Comparison of ENCODE assay signal across 18 cellular contexts in the genomic region with DNA sequence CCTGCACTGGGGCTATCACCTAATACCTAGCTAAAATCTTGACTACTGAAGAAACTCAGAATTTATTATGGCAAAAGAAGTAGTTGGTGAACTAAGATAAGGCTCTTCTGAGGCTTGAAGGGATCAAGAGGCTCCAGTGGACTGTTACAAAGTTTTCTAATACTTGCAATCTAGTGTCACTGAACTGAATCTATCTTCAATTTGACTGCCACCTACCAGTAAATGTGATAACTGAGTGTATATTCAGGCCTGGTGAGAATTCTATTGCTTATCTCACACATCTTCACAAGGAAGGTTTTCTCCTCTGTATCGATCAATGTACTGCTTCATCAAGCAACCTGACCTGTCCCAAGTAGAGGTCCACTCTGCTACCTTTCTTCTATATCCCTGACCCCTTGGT. TPM values are rescaled to one million over a fixed set of nuclear protein-coding genes. Genes with fewer than 3 reads are reported as not detected.
A peak's percentile ranks its signal among the peaks of the same experiment; 100 is the strongest.
DNase-seq lines count a peak whose midpoint lies in the region; ATAC-seq lines count a peak whose summit lies in the region.
"Had no signal": no experiment of that assay in that cellular context is flagged by ENCODE, and none has a peak within 500 bp of the region (broad histone marks: within the 10 kb centered on the region; RNA-seq: fewer than 3 reads in every experiment).

No MANE protein-coding gene starts in this region.

- no peak overlapping the region for H3K4me2 ChIP-seq in mesendoderm (ENCODE audit: low read length)
- H3K4me2 ChIP-seq: BLaER1 treated with 17β-estradiol and CSF1 and Interleukin-3, amounts not matched to agents 10 nM and 100 nM had no signal

- H2BK120ac ChIP-seq in mesendoderm (ENCODE audit: low read depth, low read length) = no peak overlapping the region

- H4K8ac ChIP-seq in mesendoderm (ENCODE audit: low read depth, low read length) = no peak overlapping the region

- H3K9me3 Mint-ChIP-seq in CD4-positive, CD25-positive, alpha-beta regulatory T cell = peaks cover 0 to 3% (median 0%) of the 10 kb centered on the region in 7 donors
- H3K9me3 Mint-ChIP-seq in CD8-positive, alpha-beta memory T cell = peaks cover 0 to 2% (median 0%) of the 10 kb centered on the region in 5 donors
- H3K9me3 Mint-ChIP-seq in T-helper 2 cell treated with Interferon-gamma antibody and Interleukin-4, amounts not matched to agents 5 μg/mL and 100 μg/mL, for 36 hours = peaks cover 10% of the 10 kb centered on the region

- DNase-seq in CD4-positive, CD25-positive, alpha-beta regulatory T cell = no peak
- DNase-seq in CD8-positive, alpha-beta memory T cell = no peak
- DNase-seq in T-helper 2 cell treated with Interferon-gamma antibody and Interleukin-4, amounts not matched to agents 5 μg/mL and 100 μg/mL, for 36 hours (ENCODE audit: low spot score) = no peak
- peak; percentile 54 for DNase-seq in mesendoderm
- DNase-seq in HUDEP-2 (lab: John Stamatoyannopoulos, UW; ENCODE audit: unreplicated experiment in 76 of 76) = no peak
- DNase-seq: DMS53, GDM1, IMR-90, MV-4-11, NCI-H1105 treated with DMSO at 0.1 percent for 48 hours, NCI-H2081 treated with DMSO at 0.1 percent for 48 hours, NCI-H446 treated with DMSO at 0.1 percent for 48 hours, NCI-H526 treated with DMSO at 0.1 percent for 48 hours had no signal

- no peak overlapping the region for H2AK5ac ChIP-seq in mesendoderm (ENCODE audit: low read length)

- no peak overlapping the region for H3K4me3 ChIP-seq in CD4-positive, CD25-positive, alpha-beta regulatory T cell (ENCODE audit: low read depth, low read length)
- no peak overlapping the region for H3K4me3 ChIP-seq in CD8-positive, alpha-beta memory T cell (ENCODE audit: low read length)
- no peak overlapping the region for H3K4me3 ChIP-seq in mesendoderm (ENCODE audit: low read length)
- H3K4me3 ChIP-seq: BLaER1 treated with 17β-estradiol and CSF1 and Interleukin-3, amounts not matched to agents 10 nM and 100 nM; SJSA1 had no signal

- H3K4me1 ChIP-seq in CD4-positive, CD25-positive, alpha-beta regulatory T cell (ENCODE audit: control insufficient read depth, insufficient read depth, low read length, poor library complexity, severe bottlenecking) = peaks cover 25% of the 10 kb centered on the region
- H3K4me1 ChIP-seq in CD8-positive, alpha-beta memory T cell (ENCODE audit: insufficient read depth, low read length) = peaks cover 13% of the 10 kb centered on the region
- H3K4me1 ChIP-seq in mesendoderm (ENCODE audit: control insufficient read depth, low read depth, low read length) = peaks cover 2% of the 10 kb centered on the region

- H3K36me3 Mint-ChIP-seq in CD4-positive, CD25-positive, alpha-beta regulatory T cell = peaks cover 33% of the 10 kb centered on the region
- peaks cover 13 to 35% (median 20%) of the 10 kb centered on the region in 3 donors for H3K36me3 Mint-ChIP-seq in CD8-positive, alpha-beta memory T cell
- H3K36me3 Mint-ChIP-seq in T-helper 2 cell treated with Interferon-gamma antibody and Interleukin-4, amounts not matched to agents 5 μg/mL and 100 μg/mL, for 36 hours (ENCODE audit: low read depth) = peaks cover 66% of the 10 kb centered on the region

- H3K27me3 ChIP-seq in CD4-positive, CD25-positive, alpha-beta regulatory T cell (ENCODE audit: control insufficient read depth, insufficient read depth, low read length) = no peaks in the 10 kb centered on the region
- H3K27me3 ChIP-seq in CD8-positive, alpha-beta memory T cell (ENCODE audit: insufficient read depth, low read length, poor library complexity, severe bottlenecking) = no peaks in the 10 kb centered on the region
- no peaks in the 10 kb centered on the region for H3K27me3 ChIP-seq in mesendoderm (ENCODE audit: insufficient read depth, low read length, poor library complexity)
- H3K27me3 ChIP-seq: BLaER1 treated with 17β-estradiol and CSF1 and Interleukin-3, amounts not matched to agents 10 nM and 100 nM; SJSA1 had no signal

- no peak overlapping the region for H2BK5ac ChIP-seq in mesendoderm (ENCODE audit: low read length)

- H3K4me3 Mint-ChIP-seq in CD4-positive, CD25-positive, alpha-beta regulatory T cell = no peak overlapping the region
- no peak overlapping the region for H3K4me3 Mint-ChIP-seq in CD8-positive, alpha-beta memory T cell
- no peak overlapping the region for H3K4me3 Mint-ChIP-seq in T-helper 2 cell treated with Interferon-gamma antibody and Interleukin-4, amounts not matched to agents 5 μg/mL and 100 μg/mL, for 36 hours

- H4K5ac ChIP-seq in mesendoderm (ENCODE audit: low read length) = no peak overlapping the region

- CTCF ChIA-PET in CD8-positive, alpha-beta memory T cell (lab: Charles Lee) = no interaction called here

- H3K23ac ChIP-seq in mesendoderm (ENCODE audit: low read length) = no peak overlapping the region

- peaks cover 2% of the 10 kb centered on the region for H3K79me2 ChIP-seq in mesendoderm (ENCODE audit: control insufficient read depth, insufficient read depth, low read length)

- no peak overlapping the region for H3K18ac ChIP-seq in mesendoderm (ENCODE audit: low read length)

- peaks cover 0 to 2% of the 10 kb centered on the region in 2 experiments for H3K9me3 ChIP-seq in CD4-positive, CD25-positive, alpha-beta regulatory T cell (ENCODE audit: control insufficient read depth in 2 of 2, low read length in 2 of 2)
- H3K9me3 ChIP-seq in CD8-positive, alpha-beta memory T cell (ENCODE audit: low read length) = no peaks in the 10 kb centered on the region
- H3K9me3 ChIP-seq: SJSA1 had no signal

- no peak overlapping the region for H2BK15ac ChIP-seq in mesendoderm (replicated peaks; ENCODE audit: low read depth)

- ATAC-seq in CD4-positive, CD25-positive, alpha-beta regulatory T cell (ENCODE audit: low read depth in 2 of 2) = no peak
- ATAC-seq in HG03108 (IDR thresholded peaks at IDR 0.05; ENCODE audit: unreplicated experiment) = no peak
- no peak for ATAC-seq in HG03378 (IDR thresholded peaks at IDR 0.05; ENCODE audit: unreplicated experiment)
- ATAC-seq: Right ventricle myocardium inferior had no signal

- no peak overlapping the region for H3K9ac ChIP-seq in mesendoderm (ENCODE audit: low read length)
- H3K9ac ChIP-seq: BLaER1 treated with 17β-estradiol and CSF1 and Interleukin-3, amounts not matched to agents 10 nM and 100 nM had no signal

- no peaks in the 10 kb centered on the region for H3K27me3 Mint-ChIP-seq in CD4-positive, CD25-positive, alpha-beta regulatory T cell
- no peaks in the 10 kb centered on the region for H3K27me3 Mint-ChIP-seq in CD8-positive, alpha-beta memory T cell
- no peaks in the 10 kb centered on the region for H3K27me3 Mint-ChIP-seq in T-helper 2 cell treated with Interferon-gamma antibody and Interleukin-4, amounts not matched to agents 5 μg/mL and 100 μg/mL, for 36 hours (ENCODE audit: low read depth)

- POLR2A ChIA-PET in CD8-positive, alpha-beta memory T cell (lab: Charles Lee) = no interaction called here

- H3K27ac ChIP-seq in CD4-positive, CD25-positive, alpha-beta regulatory T cell (ENCODE audit: insufficient read depth, low read length, poor library complexity, severe bottlenecking) = no peak overlapping the region
- no peak overlapping the region for H3K27ac ChIP-seq in CD8-positive, alpha-beta memory T cell (ENCODE audit: low read depth, low read length)
- H3K27ac ChIP-seq in mesendoderm (ENCODE audit: low read depth, low read length) = no peak overlapping the region
- H3K27ac ChIP-seq: BLaER1 treated with 17β-estradiol and CSF1 and Interleukin-3, amounts not matched to agents 10 nM and 100 nM; SJSA1 had no signal

- peaks cover 32 to 59% (median 53%) of the 10 kb centered on the region in 4 donors for H3K4me1 Mint-ChIP-seq in CD4-positive, CD25-positive, alpha-beta regulatory T cell
- H3K4me1 Mint-ChIP-seq in CD8-positive, alpha-beta memory T cell = peaks cover 40 to 63% (median 63%) of the 10 kb centered on the region in 3 donors
- H3K4me1 Mint-ChIP-seq in T-helper 2 cell treated with Interferon-gamma antibody and Interleukin-4, amounts not matched to agents 5 μg/mL and 100 μg/mL, for 36 hours (ENCODE audit: low read depth) = peaks cover 42% of the 10 kb centered on the region

- H3K36me3 ChIP-seq in CD4-positive, CD25-positive, alpha-beta regulatory T cell (ENCODE audit: control insufficient read depth, insufficient read depth, low read length) = peaks cover 10% of the 10 kb centered on the region
- H3K36me3 ChIP-seq in CD8-positive, alpha-beta memory T cell (ENCODE audit: insufficient read depth, low read length) = peaks cover 5% of the 10 kb centered on the region
- no peaks in the 10 kb centered on the region for H3K36me3 ChIP-seq in mesendoderm (ENCODE audit: control insufficient read depth, insufficient read depth, low read length)

- H3K79me1 ChIP-seq in mesendoderm (ENCODE audit: low read length) = peaks cover 8% of the 10 kb centered on the region

- H3K4ac ChIP-seq in mesendoderm (ENCODE audit: low read depth, low read length) = no peak overlapping the region

- peak overlapping the region; percentile 42 for H3K56ac ChIP-seq in mesendoderm (ENCODE audit: low read length)

- WGBS in mesendoderm (ENCODE audit: extremely low coverage, insufficient coverage, low lambda C conversion rate) = no CpG with 5 or more reads among the region's 1 CpG

- H3K27ac Mint-ChIP-seq in CD4-positive, CD25-positive, alpha-beta regulatory T cell = peak overlapping the region; percentile 3 to 86 (median 9)
- H3K27ac Mint-ChIP-seq in CD8-positive, alpha-beta memory T cell = peak overlapping the region in 5 of 8 donors; percentile 13 to 74 (median 24)
- peak overlapping the region; percentile 23 for H3K27ac Mint-ChIP-seq in T-helper 2 cell treated with Interferon-gamma antibody and Interleukin-4, amounts not matched to agents 5 μg/mL and 100 μg/mL, for 36 hours

RNA-seq across cellular contexts. Expression of a gene that starts 40.8 kb away (rescaled TPM):
- total RNA-seq in CD4-positive, CD25-positive, alpha-beta regulatory T cell = 51.8 TPM
- polyA plus RNA-seq in CD4-positive, CD25-positive, alpha-beta regulatory T cell = 100 to 1,000 TPM; 119 to 144 (median 130) TPM
- total RNA-seq in CD8-positive, alpha-beta memory T cell = 100 to 1,000 TPM; 143 to 146 TPM
- polyA plus RNA-seq in CD8-positive, alpha-beta memory T cell = 102 TPM
- 136 TPM for polyA plus RNA-seq in mesendoderm (2013, experiment 1 of 2)
- polyA plus RNA-seq in mesendoderm (2013, experiment 2 of 2) = 135 TPM
